ENCODE assay signal across 10 cellular contexts in genomic region chr3:105473521-105474223, GRCh38.
A peak's percentile ranks its signal among the peaks of the same experiment; 100 is the strongest.
DNase-seq lines count a peak whose midpoint lies in the region; ATAC-seq, FAIRE-seq and TF ChIP-seq lines count a peak whose summit lies in the region.
"Had no signal": no experiment of that assay in that cellular context is flagged by ENCODE, and none has a peak within 500 bp of the region (broad histone marks: within the 10 kb centered on the region; RNA-seq: fewer than 3 reads in every experiment).

No MANE protein-coding gene starts in this region.

- no peak overlapping the region for H3K4me3 Mint-ChIP-seq in T-helper 17 cell

- peaks cover 20% of the 10 kb centered on the region for H3K79me2 ChIP-seq in fibroblast of lung (ENCODE audit: control insufficient read depth, insufficient read depth, low read length)

- DNase-seq in ACHN (peak; percentile 22), fibroblast of lung (ENCODE audit: low read depth in 2 of 2) (peak; percentile 43 to 99), left lobe of liver (ENCODE audit: low spot score) (no peak), HTR-8/SVneo (ENCODE audit: insufficient read length, low spot score) (no peak), NAMALWA (ENCODE audit: low spot score) (no peak), T-helper 17 cell (no peak)

- H3K9ac ChIP-seq in fibroblast of lung (ENCODE audit: insufficient read depth, low read length) = no peak overlapping the region
- H3K9ac ChIP-seq: KMS-11 had no signal

- no peaks in the 10 kb centered on the region for H4K20me1 ChIP-seq in fibroblast of lung (ENCODE audit: control insufficient read depth, extremely low read depth, insufficient read depth, low read length)

- H3K4me2 ChIP-seq in fibroblast of lung (ENCODE audit: extremely low read depth, insufficient read depth, low read length) = no peak overlapping the region
- H3K4me2 ChIP-seq: KMS-11 had no signal

- no peaks in the 10 kb centered on the region for H3K4me1 Mint-ChIP-seq in T-helper 17 cell

- H3K4me1 ChIP-seq in fibroblast of lung (ENCODE audit: control insufficient read depth, extremely low read depth, insufficient read depth, low read length) = no peaks in the 10 kb centered on the region

- no peaks in the 10 kb centered on the region for H3K9me3 ChIP-seq in fibroblast of lung (ENCODE audit: control insufficient read depth, insufficient read depth, low read depth, low read length)
- H3K9me3 ChIP-seq in T-helper 17 cell (ENCODE audit: control insufficient read depth, low read length, poor library complexity, severe bottlenecking) = no peaks in the 10 kb centered on the region

- H3K27ac ChIP-seq in fibroblast of lung (ENCODE audit: insufficient read depth, low read length) = no peak overlapping the region
- H3K27ac ChIP-seq: KMS-11 had no signal

- no peaks in the 10 kb centered on the region for H3K27me3 Mint-ChIP-seq in T-helper 17 cell

- H2AFZ ChIP-seq in fibroblast of lung (ENCODE audit: low read length) = no peak overlapping the region

- no peaks in the 10 kb centered on the region for H3K27me3 ChIP-seq in fibroblast of lung (ENCODE audit: control insufficient read depth, insufficient read depth, low read length)

- no peak overlapping the region for H3K27ac Mint-ChIP-seq in T-helper 17 cell

- in situ Hi-C loops in ACHN (cut with HindIII; ENCODE audit: low pct_ligation_motif_present, low pct_unique_long_range_greater_than_20kb, low sequenced_read_pairs) = no loop called here

- H3K4me3 ChIP-seq in fibroblast of lung (replicated peaks in 1 of 4; ENCODE audit: control extremely low read depth in 1 of 4, insufficient read depth in 1 of 4, low read depth in 3 of 4, low read length in 4 of 4) = no peak overlapping the region

- TF ChIP-seq CTCF in fibroblast of lung (conservative IDR thresholded peaks at IDR 0.05 in 1 of 2, IDR thresholded peaks at IDR 0.05 in 1 of 2; ENCODE audit: low read depth in 1 of 2, low read length in 2 of 2) = no peak

- ATAC-seq in GM19397 (IDR thresholded peaks at IDR 0.05; ENCODE audit: unreplicated experiment) (peak; percentile 65), HG03558 (IDR thresholded peaks at IDR 0.05; ENCODE audit: extremely low read depth, unreplicated experiment) (peak; percentile 62), left lobe of liver (no peak), T-helper 17 cell (no peak)

- H3K36me3 Mint-ChIP-seq in T-helper 17 cell (ENCODE audit: low read depth) = peaks cover 2% of the 10 kb centered on the region

- H3K36me3 ChIP-seq in fibroblast of lung (ENCODE audit: control insufficient read depth, insufficient read depth, low read length) = no peaks in the 10 kb centered on the region

- no peak for FAIRE-seq in HTR-8/SVneo (lab: Jason Lieb, UNC)
- FAIRE-seq: D721Med had no signal

Comparison
In these comparisons a context has a peak if more than half of its experiments do, and no peak if none do; other contexts are left out.
1. DNase-seq: peak in ACHN (single experiment) and fibroblast of lung (2 of 2); none in left lobe of liver (single experiment), HTR-8/SVneo (single experiment), NAMALWA (single experiment) and T-helper 17 cell (0 of 3).
2. ATAC-seq: peak in GM19397 (single experiment) and HG03558 (single experiment); none in left lobe of liver (single experiment) and T-helper 17 cell (single experiment).